In genomic region chr5:133890776-133891280, GRCh38 we compare ENCODE assay signal across 15 cellular contexts.
DNase-seq lines count a peak whose midpoint lies in the region; ATAC-seq lines count a peak whose summit lies in the region.
"Had no signal": no experiment of that assay in that cellular context is flagged by ENCODE, and none has a peak within 500 bp of the region (broad histone marks: within the 10 kb centered on the region; RNA-seq: fewer than 3 reads in every experiment).

No MANE protein-coding gene starts in this region.

- no peak for ATAC-seq in GM19397 (IDR thresholded peaks at IDR 0.05; ENCODE audit: unreplicated experiment)
- ATAC-seq: A549 had no signal

- no peak overlapping the region for H2BK120ac ChIP-seq in neuronal stem cell (ENCODE audit: low read depth, low read length)

- no peak overlapping the region for H3K4me2 ChIP-seq in neuronal stem cell (ENCODE audit: insufficient read depth, low read length, poor library complexity, severe bottlenecking)
- H3K4me2 ChIP-seq: A549 had no signal

- no peaks in the 10 kb centered on the region for H3K79me1 ChIP-seq in neuronal stem cell (ENCODE audit: low read depth, low read length)

- no peak overlapping the region for H3K4ac ChIP-seq in neuronal stem cell (ENCODE audit: low read length)

- H3K18ac ChIP-seq in neuronal stem cell (ENCODE audit: low read length), result no peak overlapping the region

- no peak overlapping the region for H3K4me3 Mint-ChIP-seq in activated CD4-positive, alpha-beta memory T cell treated with anti-CD3 and anti-CD28 coated beads, Interleukin-2, amount 10 ng/mL, durations not matched to agents 7 days and 5 days
- H3K4me3 Mint-ChIP-seq: CD4-positive, alpha-beta T cell; H9 had no signal

- H3K4me3 ChIP-seq in SJCRH30, result no peak overlapping the region
- H3K4me3 ChIP-seq in neuronal stem cell (ENCODE audit: low read length in 2 of 2), result no peak overlapping the region
- H3K4me3 ChIP-seq: A549, GM12878, GM23248 had no signal

- no peak overlapping the region for H2AFZ ChIP-seq in neuronal stem cell (ENCODE audit: low read length)
- H2AFZ ChIP-seq: GM23248 had no signal

- POLR2A ChIA-PET in activated CD4-positive, alpha-beta memory T cell treated with anti-CD3 and anti-CD28 coated beads, Interleukin-2, amount 10 ng/mL, durations not matched to agents 7 days and 5 days (lab: Charles Lee), result no interaction called here

- no peak overlapping the region for H4K8ac ChIP-seq in neuronal stem cell (ENCODE audit: low read depth, low read length)

- H2BK15ac ChIP-seq in neuronal stem cell (ENCODE audit: low read length), result no peak overlapping the region

- no peaks in the 10 kb centered on the region for H3K27me3 Mint-ChIP-seq in activated CD4-positive, alpha-beta memory T cell treated with anti-CD3 and anti-CD28 coated beads, Interleukin-2, amount 10 ng/mL, durations not matched to agents 7 days and 5 days

- H3K9me3 Mint-ChIP-seq in activated CD4-positive, alpha-beta memory T cell treated with anti-CD3 and anti-CD28 coated beads, Interleukin-2, amount 10 ng/mL, durations not matched to agents 7 days and 5 days, result no peaks in the 10 kb centered on the region
- H3K9me3 Mint-ChIP-seq: CD4-positive, alpha-beta T cell; H9 had no signal

- DNase-seq in NCI-H2171 (lab: John Stamatoyannopoulos, UW), result peak; percentile 24
- peak in 1 of 2 experiments; percentile 68 for DNase-seq in SJCRH30
- no peak for DNase-seq in neuronal stem cell (ENCODE audit: low spot score)
- DNase-seq in iPS-NIHi11 (ENCODE audit: low spot score), result no peak
- no peak for DNase-seq in activated T-cell treated with anti-CD3 and anti-CD28 coated beads for 4 hours
- DNase-seq in activated CD4-positive, alpha-beta memory T cell treated with anti-CD3 and anti-CD28 coated beads, Interleukin-2, amount 10 ng/mL, durations not matched to agents 7 days and 5 days, result no peak
- DNase-seq: Calu3; CD4-positive, alpha-beta T cell; DMS 273 treated with DMSO at 0.1 percent for 48 hours; GM23248; H9; IMR-90 had no signal

- H3K14ac ChIP-seq in neuronal stem cell (ENCODE audit: low read length), result peak overlapping the region; percentile 67

- H2AK5ac ChIP-seq in neuronal stem cell (ENCODE audit: low read depth, low read length), result no peak overlapping the region

- no peak overlapping the region for H2BK12ac ChIP-seq in neuronal stem cell (ENCODE audit: low read length)

- CTCF ChIA-PET in activated CD4-positive, alpha-beta memory T cell treated with anti-CD3 and anti-CD28 coated beads, Interleukin-2, amount 10 ng/mL, durations not matched to agents 7 days and 5 days (lab: Charles Lee), result no interaction called here

- no peak overlapping the region for H3K27ac Mint-ChIP-seq in activated CD4-positive, alpha-beta memory T cell treated with anti-CD3 and anti-CD28 coated beads, Interleukin-2, amount 10 ng/mL, durations not matched to agents 7 days and 5 days
- H3K27ac Mint-ChIP-seq: CD4-positive, alpha-beta T cell had no signal

- no CpG with 5 or more reads among the region's 1 CpG for WGBS in neuronal stem cell (ENCODE audit: extremely low coverage in 2 of 2, insufficient read length in 2 of 2, insufficient replicate concordance in 1 of 2), 2 donors

- H3K27me3 ChIP-seq in SJCRH30 (no peaks in the 10 kb centered on the region), neuronal stem cell (ENCODE audit: control insufficient read depth in 3 of 3, insufficient read depth in 3 of 3, low read depth in 1 of 3, low read length in 3 of 3) (no peaks in the 10 kb centered on the region)

- H3K36me3 Mint-ChIP-seq in activated CD4-positive, alpha-beta memory T cell treated with anti-CD3 and anti-CD28 coated beads, Interleukin-2, amount 10 ng/mL, durations not matched to agents 7 days and 5 days (ENCODE audit: low read depth), result no peaks in the 10 kb centered on the region

- no peak overlapping the region for H3K23ac ChIP-seq in neuronal stem cell (ENCODE audit: low read depth, low read length, poor library complexity)

- H3K36me3 ChIP-seq in SJCRH30 (no peaks in the 10 kb centered on the region), neuronal stem cell (replicated peaks in 1 of 2; ENCODE audit: control insufficient read depth in 2 of 2, insufficient read depth in 2 of 2, low read length in 2 of 2) (no peaks in the 10 kb centered on the region)

- H3K27ac ChIP-seq in SJCRH30 (peak overlapping the region; percentile 83), neuronal stem cell (replicated peaks; ENCODE audit: low read length) (no peak overlapping the region)
- H3K27ac ChIP-seq: A549, GM23248 had no signal

- H2BK5ac ChIP-seq in neuronal stem cell (ENCODE audit: low read length), result no peak overlapping the region

- H3K4me1 ChIP-seq in SJCRH30, result peaks cover 38% of the 10 kb centered on the region
- no peaks in the 10 kb centered on the region for H3K4me1 ChIP-seq in neuronal stem cell (ENCODE audit: control insufficient read depth in 2 of 2, insufficient read depth in 1 of 2, low read depth in 1 of 2, low read length in 2 of 2)
- H3K4me1 ChIP-seq: A549 had no signal

- H3K9ac ChIP-seq in neuronal stem cell (ENCODE audit: low read depth, low read length, poor library complexity), result no peak overlapping the region
- H3K9ac ChIP-seq: GM23248 had no signal

- H3K4me1 Mint-ChIP-seq in activated CD4-positive, alpha-beta memory T cell treated with anti-CD3 and anti-CD28 coated beads, Interleukin-2, amount 10 ng/mL, durations not matched to agents 7 days and 5 days, result no peaks in the 10 kb centered on the region

- H3K9me3 ChIP-seq in SJCRH30 (replicated peaks) (no peaks in the 10 kb centered on the region), neuronal stem cell (replicated peaks in 1 of 2; ENCODE audit: control insufficient read depth in 2 of 2, insufficient read depth in 1 of 2, low read depth in 1 of 2, low read length in 2 of 2) (no peaks in the 10 kb centered on the region)
- H3K9me3 ChIP-seq: A549 had no signal

- no peak overlapping the region for H4K91ac ChIP-seq in neuronal stem cell (ENCODE audit: low read depth, low read length, poor library complexity)
